ENCODE assay signal across 32 cellular contexts in the genomic region with DNA sequence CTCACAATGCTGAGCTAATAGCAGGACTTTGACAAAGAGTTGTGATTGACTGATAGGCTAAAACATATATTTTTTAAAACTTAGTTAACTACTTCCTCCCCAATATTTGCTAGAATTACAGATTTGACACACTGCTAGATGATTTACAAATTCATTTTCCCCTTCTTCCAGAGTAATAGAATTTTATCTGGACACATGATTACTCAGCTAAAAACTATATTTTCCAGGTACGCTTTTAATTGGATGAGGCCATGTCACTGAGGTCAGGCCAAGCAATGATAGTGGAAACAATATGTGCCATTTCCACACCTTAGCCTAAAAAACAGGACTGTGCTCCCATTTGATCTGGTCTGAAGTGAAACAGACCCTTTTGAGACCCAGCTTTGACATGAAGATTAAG.
DNase-seq lines count a peak whose midpoint lies in the region; ATAC-seq, FAIRE-seq and TF ChIP-seq lines count a peak whose summit lies in the region.
"Had no signal": no experiment of that assay in that cellular context is flagged by ENCODE, and none has a peak within 500 bp of the region (broad histone marks: within the 10 kb centered on the region; RNA-seq: fewer than 3 reads in every experiment).

No MANE protein-coding gene starts in this region.

- H3K9me1 ChIP-seq in K562 (ENCODE audit: control insufficient read depth, insufficient read depth, low read length), result no peaks in the 10 kb centered on the region

- H3K4me1 ChIP-seq in Karpas-422 (ENCODE audit: low read length) (peaks cover 51% of the 10 kb centered on the region), K562 (replicated peaks in 1 of 2; ENCODE audit: control insufficient read depth in 2 of 2, insufficient read depth in 2 of 2, low read length in 2 of 2) (no peaks in the 10 kb centered on the region), endodermal cell (ENCODE audit: control insufficient read depth, insufficient read depth, low read length) (no peaks in the 10 kb centered on the region), right atrium auricular region (no peaks in the 10 kb centered on the region)
- H3K4me1 ChIP-seq: A549; BE2C; BLaER1; BLaER1 treated with 17β-estradiol and CSF1 and Interleukin-3, amounts not matched to agents 10 nM and 100 nM; Caco-2 had no signal

- in situ Hi-C loops in K562 (cut with MboI), result no loop called here

- H3K4me3 ChIP-seq in Karpas-422 (ENCODE audit: low read length) (no peak overlapping the region), K562 (no peak overlapping the region), endodermal cell (ENCODE audit: low read length) (no peak overlapping the region), right atrium auricular region (no peak overlapping the region)
- H3K4me3 ChIP-seq: A549; BLaER1; BLaER1 treated with 17β-estradiol and CSF1 and Interleukin-3, amounts not matched to agents 10 nM and 100 nM had no signal

- CTCF ChIA-PET in K562 (lab: Yijun Ruan, JAX; ENCODE audit: low intra/inter-chr PET ratio), result no interaction called here

- H3K9me3 Mint-ChIP-seq in endodermal cell, result peaks cover under 1% of the 10 kb centered on the region
- H3K9me3 Mint-ChIP-seq: CD8-positive, alpha-beta T cell had no signal

- peaks cover 20% of the 10 kb centered on the region for H3K36me3 ChIP-seq in Karpas-422 (ENCODE audit: insufficient read depth, low read length)
- no peaks in the 10 kb centered on the region for H3K36me3 ChIP-seq in K562 (ENCODE audit: control insufficient read depth, insufficient read depth, low read length)
- no peaks in the 10 kb centered on the region for H3K36me3 ChIP-seq in endodermal cell (ENCODE audit: control insufficient read depth, insufficient read depth, low read length)
- H3K36me3 ChIP-seq in right atrium auricular region, result no peaks in the 10 kb centered on the region
- H3K36me3 ChIP-seq: BE2C; BLaER1; BLaER1 treated with 17β-estradiol and CSF1 and Interleukin-3, amounts not matched to agents 10 nM and 100 nM had no signal

- H3K27ac Mint-ChIP-seq in endodermal cell, result no peak overlapping the region
- H3K27ac Mint-ChIP-seq: B cell; CD14-positive monocyte; CD4-positive, alpha-beta memory T cell; CD4-positive, alpha-beta T cell; CD4-positive, CD25-positive, alpha-beta regulatory T cell; CD8-positive, alpha-beta memory T cell; CD8-positive, alpha-beta T cell had no signal

- H3K9me3 ChIP-seq in Karpas-422 (ENCODE audit: low read length), result no peaks in the 10 kb centered on the region
- H3K9me3 ChIP-seq in K562 (replicated peaks; ENCODE audit: control insufficient read depth, insufficient read depth, low read depth, low read length), result 0 out of 2 replicates have a peak, but pooled peaks cover 3% of the 10 kb centered on the region
- H3K9me3 ChIP-seq in endodermal cell (ENCODE audit: control insufficient read depth, low read length), result peaks cover 5% of the 10 kb centered on the region
- no peaks in the 10 kb centered on the region for H3K9me3 ChIP-seq in right atrium auricular region
- H3K9me3 ChIP-seq: A549, BE2C, BLaER1, Caco-2 had no signal

- intact Hi-C loops in K562 (cut with micrococcal nuclease), result loop anchor here (2.0 kb wide), 1 partner anchor 14 kb away; no protein-coding TSS in a partner anchor

- peak overlapping the region; percentile 85; the same call in 1 of the 2 replicates for H3K27ac ChIP-seq in Karpas-422 (ENCODE audit: low read length)
- H3K27ac ChIP-seq in K562 (ENCODE audit: extremely low read depth, low read depth, low read length), result no peak overlapping the region
- no peak overlapping the region for H3K27ac ChIP-seq in endodermal cell (ENCODE audit: low read depth, low read length)
- no peak overlapping the region for H3K27ac ChIP-seq in right atrium auricular region
- H3K27ac ChIP-seq: 22Rv1; A549; BLaER1; BLaER1 treated with 17β-estradiol and CSF1 and Interleukin-3, amounts not matched to agents 10 nM and 100 nM; C4-2B had no signal

- no peaks in the 10 kb centered on the region for H3K79me2 ChIP-seq in Karpas-422 (ENCODE audit: low read length)
- no peaks in the 10 kb centered on the region for H3K79me2 ChIP-seq in K562 (ENCODE audit: control insufficient read depth, insufficient read depth, low read length)

- no peaks in the 10 kb centered on the region for H3K36me3 Mint-ChIP-seq in endodermal cell (ENCODE audit: low read depth)
- H3K36me3 Mint-ChIP-seq: CD14-positive monocyte; CD4-positive, alpha-beta memory T cell; CD4-positive, CD25-positive, alpha-beta regulatory T cell; CD8-positive, alpha-beta T cell had no signal

- H4K20me1 ChIP-seq in Karpas-422 (ENCODE audit: insufficient read depth, low read depth, low read length) (no peaks in the 10 kb centered on the region), K562 (replicated peaks; ENCODE audit: control insufficient read depth, insufficient read depth, low read length) (no peaks in the 10 kb centered on the region)
- H4K20me1 ChIP-seq: BLaER1; BLaER1 treated with 17β-estradiol and CSF1 and Interleukin-3, amounts not matched to agents 10 nM and 100 nM had no signal

- H3K27me3 Mint-ChIP-seq in endodermal cell (ENCODE audit: insufficient read depth), result no peaks in the 10 kb centered on the region
- H3K27me3 Mint-ChIP-seq: CD4-positive, CD25-positive, alpha-beta regulatory T cell had no signal

- POLR2A ChIA-PET in K562 (lab: Yijun Ruan, JAX), result interaction anchor here (0.8 kb wide), 1 partner anchor 9 kb away, joined by 3 read pairs; no protein-coding TSS in a partner anchor

- no peak for TF ChIP-seq EP300 in K562 (IDR thresholded peaks at IDR 0.05; ENCODE audit: low read length)

- ATAC-seq in K562, result no peak
- ATAC-seq: A549; CD8-positive, alpha-beta T cell had no signal

- BruUV-seq in K562 (replicated peaks; lab: Mats Ljungman, UMichigan), result no TSS peak

- no peak for DNase-seq in Karpas-422
- no peak for DNase-seq in K562 (ENCODE audit: extremely low read depth in 1 of 4, low spot score in 3 of 4)
- DNase-seq in endodermal cell, result no peak
- no peak for DNase-seq in right atrium auricular region (ENCODE audit: low spot score)
- DNase-seq: 8988T; ACHN; AML-193; BE2C; C1 segment of cervical spinal cord; Caco-2; Calu3; CD4-positive, alpha-beta memory T cell; CD4-positive, alpha-beta T cell; CD4-positive, CD25-positive, alpha-beta regulatory T cell; CD8-positive, alpha-beta memory T cell; CD8-positive, alpha-beta T cell; COR-L47; DMS 273 treated with DMSO at 0.1 percent for 48 hours; DMS153; DMS53; DMS79; DMS79 treated with DMSO at 0.1 percent for 48 hours; DND-41; EL had no signal

- WGBS in K562 (ENCODE audit: insufficient coverage, low coverage, missing lambda C conversion rate), result 68% methylated on average over 1 of the region's 1 CpG
- 97% methylated on average over 1 of the region's 1 CpG; no CpG with 5 or more reads in 1 of the 2 experiments for WGBS in endodermal cell (ENCODE audit: insufficient coverage in 1 of 2, insufficient read length in 1 of 2), 2 experiments

- no peak for TF ChIP-seq POLR2A in K562 (conservative IDR thresholded peaks at IDR 0.05)

- no peaks in the 10 kb centered on the region for H3K9me2 ChIP-seq in Karpas-422 (replicated peaks; ENCODE audit: insufficient read depth, low read length)

- no peak overlapping the region for H3K4me2 ChIP-seq in Karpas-422 (ENCODE audit: low read depth, low read length, poor library complexity, severe bottlenecking)
- no peak overlapping the region for H3K4me2 ChIP-seq in K562 (ENCODE audit: insufficient read depth, low read length)
- H3K4me2 ChIP-seq: A549; BLaER1; BLaER1 treated with 17β-estradiol and CSF1 and Interleukin-3, amounts not matched to agents 10 nM and 100 nM had no signal

- FAIRE-seq in K562 (lab: Jason Lieb, UNC), result no peak
- FAIRE-seq: A204.1 had no signal

- H3K27me3 ChIP-seq in Karpas-422 (ENCODE audit: low read length) (no peaks in the 10 kb centered on the region), K562 (ENCODE audit: control insufficient read depth in 2 of 2, insufficient read depth in 2 of 2, low read length in 2 of 2) (no peaks in the 10 kb centered on the region), endodermal cell (ENCODE audit: control insufficient read depth, insufficient read depth, low read length, poor library complexity, severe bottlenecking) (no peaks in the 10 kb centered on the region), right atrium auricular region (no peaks in the 10 kb centered on the region)
- H3K27me3 ChIP-seq: BE2C; BLaER1; BLaER1 treated with 17β-estradiol and CSF1 and Interleukin-3, amounts not matched to agents 10 nM and 100 nM had no signal

- H2AFZ ChIP-seq in Karpas-422 (ENCODE audit: low read length), result no peak overlapping the region
- H2AFZ ChIP-seq in K562 (ENCODE audit: low read depth, low read length), result no peak overlapping the region

- TF ChIP-seq RAD21 in K562 (CRISPR knock-in tag; conservative IDR thresholded peaks at IDR 0.05 in 1 of 2, IDR thresholded peaks at IDR 0.05 in 1 of 2), result no peak

- TF ChIP-seq CTCF in K562 (IDR thresholded peaks at IDR 0.05 in 2 of 3, conservative IDR thresholded peaks at IDR 0.05 in 1 of 3; ENCODE audit: insufficient read depth in 2 of 3, low read depth in 1 of 3, low read length in 3 of 3), result no peak
- no peak for TF ChIP-seq CTCF in endodermal cell (conservative IDR thresholded peaks at IDR 0.05)
- TF ChIP-seq CTCF in right atrium auricular region (IDR thresholded peaks at IDR 0.05), result no peak

- no peak overlapping the region for H3K9ac ChIP-seq in Karpas-422 (ENCODE audit: low read length)
- no peak overlapping the region for H3K9ac ChIP-seq in K562 (ENCODE audit: insufficient read depth in 1 of 2, low read depth in 2 of 2, low read length in 2 of 2)
- H3K9ac ChIP-seq in endodermal cell (ENCODE audit: extremely low read depth, low read length, poor library complexity, severe bottlenecking), result no peak overlapping the region
- H3K9ac ChIP-seq: BLaER1; BLaER1 treated with 17β-estradiol and CSF1 and Interleukin-3, amounts not matched to agents 10 nM and 100 nM had no signal

- H3K4me1 Mint-ChIP-seq in endodermal cell, result peaks cover 7% of the 10 kb centered on the region
- H3K4me1 Mint-ChIP-seq: B cell; CD14-positive monocyte; CD4-positive, alpha-beta memory T cell; CD4-positive, CD25-positive, alpha-beta regulatory T cell; CD8-positive, alpha-beta memory T cell had no signal

- H3K4me3 Mint-ChIP-seq in endodermal cell, result no peak overlapping the region
- H3K4me3 Mint-ChIP-seq: B cell; CD14-positive monocyte; CD4-positive, alpha-beta memory T cell; CD4-positive, alpha-beta T cell; CD4-positive, CD25-positive, alpha-beta regulatory T cell; CD8-positive, alpha-beta memory T cell; CD8-positive, alpha-beta T cell had no signal

TF ChIP-seq in K562, 482 proteins besides CTCF, POLR2A, EP300 and RAD21 (continues in another document):
- TF ChIP-seq MECOM (CRISPR knock-in tag; IDR thresholded peaks at IDR 0.05), result no peak
